16 cellular contexts compared by ENCODE assay signal in the genomic region with DNA sequence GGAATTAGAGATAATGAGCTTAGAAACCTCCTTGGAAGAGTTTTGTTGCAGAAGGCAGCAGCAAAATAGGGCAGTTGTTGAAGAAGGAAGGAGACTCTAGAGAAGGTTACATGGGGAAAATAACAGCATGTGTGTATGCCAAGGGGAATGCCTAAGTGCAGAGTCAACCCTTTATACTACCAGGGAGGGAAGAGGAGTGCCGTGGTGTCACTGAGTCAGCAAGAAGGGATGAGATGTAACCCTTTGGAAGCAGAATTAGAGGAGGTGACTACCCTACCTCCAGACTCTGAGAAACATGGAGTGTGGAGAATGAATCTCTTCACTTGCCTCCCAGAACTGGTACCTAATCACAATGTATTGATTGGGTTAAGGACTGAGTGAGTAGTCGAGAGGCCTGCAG. TPM values are rescaled to one million over a fixed set of nuclear protein-coding genes. Genes with fewer than 3 reads are reported as not detected.
A peak's percentile ranks its signal among the peaks of the same experiment; 100 is the strongest.
DNase-seq lines count a peak whose midpoint lies in the region; TF ChIP-seq lines count a peak whose summit lies in the region.
"Had no signal": no experiment of that assay in that cellular context is flagged by ENCODE, and none has a peak within 500 bp of the region (broad histone marks: within the 10 kb centered on the region; RNA-seq: fewer than 3 reads in every experiment).

No MANE protein-coding gene starts in this region.

- TF ChIP-seq CTCF in AG10803 (conservative IDR thresholded peaks at IDR 0.05; ENCODE audit: low read length) = no peak

- DNase-seq in AG10803 (ENCODE audit: low read depth) = peak; percentile 77
- peak; percentile 61 for DNase-seq in NCI-H226
- DNase-seq in dedifferentiated amniotic fluid mesenchymal stem cell (ENCODE audit: extremely low spot score) = peak; percentile 35
- DNase-seq in myocyte (ENCODE audit: low read depth) = peak; percentile 32
- no peak for DNase-seq in SIG-M5 treated with dmso at 0.1 percent for 504 hours (lab: John Stamatoyannopoulos, UW; ENCODE audit: unreplicated experiment)
- no peak for DNase-seq in stimulated activated CD4-positive, alpha-beta T cell treated with anti-CD3 and anti-CD28 coated beads, Interleukin-15, amount 100 ng/mL, for 24 hours
- DNase-seq in stimulated activated CD4-positive, alpha-beta T cell treated with anti-CD3 and anti-CD28 coated beads, Interleukin-1b, Interleukin-23, amount 100 ng/mL, for 48 hours = no peak
- no peak for DNase-seq in NCI-H1436 treated with DMSO at 0.1 percent for 48 hours (lab: John Stamatoyannopoulos, UW)
- DNase-seq: activated CD4-positive, alpha-beta T cell treated with anti-CD3 and anti-CD28 coated beads, Interleukin-2, amount 50 U/mL, for 4 hours; activated naive CD8-positive, alpha-beta T cell treated with anti-CD3 and anti-CD28 coated beads, Interleukin-2, amount 50 U/mL, for 24 hours; activated T-cell treated with anti-CD3 and anti-CD28 coated beads, Interleukin-2, amount 50 U/mL, for 48 hours; AML-193; mesendoderm; NCI-H187 treated with DMSO at 0.1 percent for 48 hours; NCI-H748 treated with DMSO at 0.1 percent for 48 hours; SIG-M5 had no signal

- H3K4me3 ChIP-seq in AG10803 (ENCODE audit: low read length) = no peak overlapping the region

RNA-seq across cellular contexts. Expression of a gene that starts 6.7 kb away (rescaled TPM):
- 0.78 and 0.94 TPM in 2 replicates for total RNA-seq in myocyte
- polyA plus RNA-seq in myocyte (2012) = 0.69 TPM

Comparison
In these comparisons a context has a peak if more than half of its experiments do, and no peak if none do; other contexts are left out.
1. DNase-seq: peak in AG10803 (single experiment), NCI-H226 (single experiment), dedifferentiated amniotic fluid mesenchymal stem cell (single experiment) and myocyte (single experiment); none in SIG-M5 treated with dmso at 0.1 percent for 504 hours (single experiment), stimulated activated CD4-positive, alpha-beta T cell treated with anti-CD3 and anti-CD28 coated beads, Interleukin-15, amount 100 ng/mL, for 24 hours (single experiment), stimulated activated CD4-positive, alpha-beta T cell treated with anti-CD3 and anti-CD28 coated beads, Interleukin-1b, Interleukin-23, amount 100 ng/mL, for 48 hours (single experiment) and NCI-H1436 treated with DMSO at 0.1 percent for 48 hours (single experiment).